In genomic region chr20:38748097-38748862, GRCh38 we compare ENCODE assay signal across 1 cellular context.
TF ChIP-seq lines count a peak whose summit lies in the region.

TSS of gene ACTR5 (plus strand) at chr20:38748460. CDS start at chr20:38748479, 19 bp downstream.

TF ChIP-seq in HepG2, 621 proteins besides CTCF, POLR2A, EP300 and RAD21 (continued from another document and continues in another):
- TF ChIP-seq, protein P1, sequence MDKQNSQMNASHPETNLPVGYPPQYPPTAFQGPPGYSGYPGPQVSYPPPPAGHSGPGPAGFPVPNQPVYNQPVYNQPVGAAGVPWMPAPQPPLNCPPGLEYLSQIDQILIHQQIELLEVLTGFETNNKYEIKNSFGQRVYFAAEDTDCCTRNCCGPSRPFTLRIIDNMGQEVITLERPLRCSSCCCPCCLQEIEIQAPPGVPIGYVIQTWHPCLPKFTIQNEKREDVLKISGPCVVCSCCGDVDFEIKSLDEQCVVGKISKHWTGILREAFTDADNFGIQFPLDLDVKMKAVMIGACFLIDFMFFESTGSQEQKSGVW (CRISPR knock-in tag; IDR thresholded peaks at IDR 0.05; ENCODE audit: borderline replicate concordance), result no peak
- TF ChIP-seq GZF1 (CRISPR knock-in tag; IDR thresholded peaks at IDR 0.05) (no peak; the same call in 1 of the 2 replicates), LCORL (IDR thresholded peaks at IDR 0.05) (no peak), LCORL (CRISPR knock-in tag; IDR thresholded peaks at IDR 0.05) (no peak; the same call in 1 of the 2 replicates), KLF15 (CRISPR knock-in tag; IDR thresholded peaks at IDR 0.05; ENCODE audit: borderline replicate concordance) (peak; percentile 62; the same call in 1 of the 2 replicates), SRF (IDR thresholded peaks at IDR 0.05; ENCODE audit: low read depth, low read length) (no peak), ZNF660 (CRISPR knock-in tag; IDR thresholded peaks at IDR 0.05; ENCODE audit: borderline replicate concordance, low read depth) (peak; percentile 61; the same call in 1 of the 2 replicates), RBAK (CRISPR knock-in tag; IDR thresholded peaks at IDR 0.05) (no peak), RARG (CRISPR knock-in tag; IDR thresholded peaks at IDR 0.05; ENCODE audit: low read depth) (peak; percentile 71; the same call in 1 of the 2 replicates), ZSCAN5A (CRISPR knock-in tag; IDR thresholded peaks at IDR 0.05; ENCODE audit: borderline replicate concordance) (peak; percentile 85), ZNF709 (CRISPR knock-in tag; IDR thresholded peaks at IDR 0.05) (peak; percentile 95), ZNF615 (CRISPR knock-in tag; IDR thresholded peaks at IDR 0.05; ENCODE audit: borderline replicate concordance) (no peak), ZSCAN30 (CRISPR knock-in tag; IDR thresholded peaks at IDR 0.05) (no peak), ZFAT (CRISPR knock-in tag; conservative IDR thresholded peaks at IDR 0.05) (0 out of 2 replicates have a peak, but pooled peaks have one; percentile 60), ZSCAN21 (CRISPR knock-in tag; IDR thresholded peaks at IDR 0.05; ENCODE audit: borderline replicate concordance) (peak; percentile 95), TRIM24 (CRISPR knock-in tag; IDR thresholded peaks at IDR 0.05) (no peak), ZNF350 (CRISPR knock-in tag; IDR thresholded peaks at IDR 0.05; ENCODE audit: borderline replicate concordance, low read depth) (no peak), CEBPG (CRISPR knock-in tag; IDR thresholded peaks at IDR 0.05) (no peak), MED13 (CRISPR knock-in tag; IDR thresholded peaks at IDR 0.05) (peak; percentile 91), KDM5A (IDR thresholded peaks at IDR 0.05; ENCODE audit: borderline replicate concordance, low read length) (peak; percentile 71), TCF7 (IDR thresholded peaks at IDR 0.05; ENCODE audit: low read depth) (no peak), E2F1 (CRISPR knock-in tag; IDR thresholded peaks at IDR 0.05) (peak; percentile 83), ZNF205 (CRISPR knock-in tag; IDR thresholded peaks at IDR 0.05) (0 out of 2 replicates have a peak, but pooled peaks have one; percentile 80), MAZ (IDR thresholded peaks at IDR 0.05; ENCODE audit: borderline replicate concordance, low read depth, low read length) (peak; percentile 88; the same call in 1 of the 2 replicates), MAZ (CRISPR knock-in tag; IDR thresholded peaks at IDR 0.05; ENCODE audit: low read depth) (peak; percentile 97), DZIP1 (CRISPR knock-in tag; IDR thresholded peaks at IDR 0.05) (peak; percentile 86; the same call in 1 of the 2 replicates), ZNF781 (CRISPR knock-in tag; IDR thresholded peaks at IDR 0.05; ENCODE audit: borderline replicate concordance, not compliant biosample characterization) (peak; percentile 88), MBNL3 (CRISPR knock-in tag; conservative IDR thresholded peaks at IDR 0.05) (no peak), ZNF530 (CRISPR knock-in tag; IDR thresholded peaks at IDR 0.05; ENCODE audit: low read depth) (no peak), CENPT (CRISPR knock-in tag; IDR thresholded peaks at IDR 0.05; ENCODE audit: low read depth) (peak; percentile 99), MAFK (conservative IDR thresholded peaks at IDR 0.05 in 1 of 2, IDR thresholded peaks at IDR 0.05 in 1 of 2; ENCODE audit: low read length in 2 of 2) (no peak), ZNF431 (CRISPR knock-in tag; IDR thresholded peaks at IDR 0.05; ENCODE audit: borderline replicate concordance, low read depth) (peak; percentile 30), ONECUT2 (CRISPR knock-in tag; IDR thresholded peaks at IDR 0.05) (0 out of 2 replicates have a peak, but pooled peaks have one; percentile 13), MEIS1 (CRISPR knock-in tag; IDR thresholded peaks at IDR 0.05; ENCODE audit: borderline replicate concordance) (peak; percentile 75), MTF1 (CRISPR knock-in tag; IDR thresholded peaks at IDR 0.05) (0 out of 2 replicates have a peak, but pooled peaks have one; percentile 76), SETDB1 (CRISPR knock-in tag; IDR thresholded peaks at IDR 0.05; ENCODE audit: borderline replicate concordance) (no peak), SNRNP70 (IDR thresholded peaks at IDR 0.05; ENCODE audit: low read depth, low read length) (no peak), REST (IDR thresholded peaks at IDR 0.05; ENCODE audit: borderline replicate concordance in 1 of 2, low read depth in 1 of 2, low read length in 2 of 2) (no peak), FUBP1 (CRISPR knock-in tag; IDR thresholded peaks at IDR 0.05; ENCODE audit: borderline replicate concordance) (0 out of 2 replicates have a peak, but pooled peaks have one; percentile 77), ZNF607 (CRISPR knock-in tag; IDR thresholded peaks at IDR 0.05; ENCODE audit: borderline replicate concordance) (peak; percentile 98), ZNF44 (CRISPR knock-in tag; IDR thresholded peaks at IDR 0.05) (peak; percentile 78; the same call in 1 of the 2 replicates), PATZ1 (CRISPR knock-in tag; IDR thresholded peaks at IDR 0.05) (peak; percentile 53), ZNF879 (CRISPR knock-in tag; IDR thresholded peaks at IDR 0.05) (peak; percentile 82), RBM22 (optimal IDR thresholded peaks at IDR 0.05; ENCODE audit: low read length) (no peak), SSRP1 (CRISPR knock-in tag; IDR thresholded peaks at IDR 0.05) (peak; percentile 87; the same call in 1 of the 2 replicates), ERF (CRISPR knock-in tag; IDR thresholded peaks at IDR 0.05) (peak; percentile 74), XRCC5 (optimal IDR thresholded peaks at IDR 0.05; ENCODE audit: low read length) (peak; percentile 81), SUZ12 (IDR thresholded peaks at IDR 0.05; ENCODE audit: low read depth, low read length) (no peak), ZNF546 (CRISPR knock-in tag; conservative IDR thresholded peaks at IDR 0.05) (peak; percentile 94; the same call in 1 of the 2 replicates)
- TF ChIP-seq, protein P2, sequence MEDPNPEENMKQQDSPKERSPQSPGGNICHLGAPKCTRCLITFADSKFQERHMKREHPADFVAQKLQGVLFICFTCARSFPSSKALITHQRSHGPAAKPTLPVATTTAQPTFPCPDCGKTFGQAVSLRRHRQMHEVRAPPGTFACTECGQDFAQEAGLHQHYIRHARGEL (CRISPR knock-in tag; IDR thresholded peaks at IDR 0.05), result no peak; the same call in none of the 2 replicates
- TF ChIP-seq, protein P3, sequence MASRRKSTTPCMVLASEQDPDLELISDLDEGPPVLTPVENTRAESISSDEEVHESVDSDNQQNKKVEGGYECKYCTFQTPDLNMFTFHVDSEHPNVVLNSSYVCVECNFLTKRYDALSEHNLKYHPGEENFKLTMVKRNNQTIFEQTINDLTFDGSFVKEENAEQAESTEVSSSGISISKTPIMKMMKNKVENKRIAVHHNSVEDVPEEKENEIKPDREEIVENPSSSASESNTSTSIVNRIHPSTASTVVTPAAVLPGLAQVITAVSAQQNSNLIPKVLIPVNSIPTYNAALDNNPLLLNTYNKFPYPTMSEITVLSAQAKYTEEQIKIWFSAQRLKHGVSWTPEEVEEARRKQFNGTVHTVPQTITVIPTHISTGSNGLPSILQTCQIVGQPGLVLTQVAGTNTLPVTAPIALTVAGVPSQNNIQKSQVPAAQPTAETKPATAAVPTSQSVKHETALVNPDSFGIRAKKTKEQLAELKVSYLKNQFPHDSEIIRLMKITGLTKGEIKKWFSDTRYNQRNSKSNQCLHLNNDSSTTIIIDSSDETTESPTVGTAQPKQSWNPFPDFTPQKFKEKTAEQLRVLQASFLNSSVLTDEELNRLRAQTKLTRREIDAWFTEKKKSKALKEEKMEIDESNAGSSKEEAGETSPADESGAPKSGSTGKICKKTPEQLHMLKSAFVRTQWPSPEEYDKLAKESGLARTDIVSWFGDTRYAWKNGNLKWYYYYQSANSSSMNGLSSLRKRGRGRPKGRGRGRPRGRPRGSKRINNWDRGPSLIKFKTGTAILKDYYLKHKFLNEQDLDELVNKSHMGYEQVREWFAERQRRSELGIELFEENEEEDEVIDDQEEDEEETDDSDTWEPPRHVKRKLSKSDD (CRISPR knock-in tag; IDR thresholded peaks at IDR 0.05; ENCODE audit: low read depth), result peak; percentile 99
